Comparison of ENCODE assay signal across 8 cellular contexts in genomic region chr12:68610435-68611093, GRCh38. TPM values are rescaled to one million over a fixed set of nuclear protein-coding genes. Genes with fewer than 3 reads are reported as not detected.
A peak's percentile ranks its signal among the peaks of the same experiment; 100 is the strongest.
DNase-seq lines count a peak whose midpoint lies in the region; ATAC-seq and TF ChIP-seq lines count a peak whose summit lies in the region.

TSS of gene RAP1B (plus strand) at chr12:68610899. CDS start at chr12:68648725, 37,826 bp downstream.

- peak within 1 kb of the TSS; percentile 86 for H2AFZ ChIP-seq in SU-DHL-6 (ENCODE audit: low read depth, low read length, severe bottlenecking)

- peak within 1 kb of the TSS; percentile 95 for H3K4me2 ChIP-seq in SU-DHL-6 (ENCODE audit: low read depth, low read length, poor library complexity, severe bottlenecking)

- peaks cover 14% of the 10 kb centered on the region; the same call in 1 of the 2 replicates for H3F3A ChIP-seq in SU-DHL-6 (ENCODE audit: insufficient read depth)

- H3K9me3 Mint-ChIP-seq in activated naive CD8-positive, alpha-beta T cell treated with anti-CD3 and anti-CD28 coated beads, Interleukin-2, amount 10 ng/mL, durations not matched to agents 7 days and 5 days: no peaks in the 10 kb centered on the region

- TF ChIP-seq POLR2A in ovary (IDR thresholded peaks at IDR 0.05): peak; percentile 96

- H3K9me3 ChIP-seq in SU-DHL-6 (ENCODE audit: insufficient read depth, low read length) (no peaks in the 10 kb centered on the region), ovary (no peaks in the 10 kb centered on the region), thymus (ENCODE audit: control insufficient read depth) (no peaks in the 10 kb centered on the region)

- WGBS in ovary, 3 donors: 0 to 1% (median 0%) methylated on average over 27 to 83 of the region's 83 CpGs
- WGBS in thymus: under 1% methylated on average over 83 of the region's 83 CpGs

- peak within 1 kb of the TSS; percentile 94 for H3K27ac Mint-ChIP-seq in activated naive CD8-positive, alpha-beta T cell treated with anti-CD3 and anti-CD28 coated beads, Interleukin-2, amount 10 ng/mL, durations not matched to agents 7 days and 5 days

- H3K9ac ChIP-seq in SU-DHL-6 (ENCODE audit: low read length): peak within 1 kb of the TSS; percentile 91

- peaks cover 26% of the 10 kb centered on the region for H3K36me3 Mint-ChIP-seq in activated naive CD8-positive, alpha-beta T cell treated with anti-CD3 and anti-CD28 coated beads, Interleukin-2, amount 10 ng/mL, durations not matched to agents 7 days and 5 days

- TF ChIP-seq EP300 in ovary (IDR thresholded peaks at IDR 0.05): peak; percentile 30

- H3K27ac ChIP-seq in SU-DHL-6 (ENCODE audit: low read depth, low read length) (peak within 1 kb of the TSS; percentile 87), ovary (peak within 1 kb of the TSS; percentile 86 to 89), thymus (ENCODE audit: low read depth) (peak within 1 kb of the TSS; percentile 99)

- H3K4me3 ChIP-seq in GM12864 (ENCODE audit: low read depth, low read length) (peak within 1 kb of the TSS; percentile 85), SU-DHL-6 (ENCODE audit: insufficient read depth, low read length, poor library complexity, severe bottlenecking) (peak within 1 kb of the TSS; percentile 99), ovary (peak within 1 kb of the TSS; percentile 90), thymus (ENCODE audit: low read length) (peak within 1 kb of the TSS; percentile 95)

- peaks cover 44% of the 10 kb centered on the region for H3K79me2 ChIP-seq in SU-DHL-6 (ENCODE audit: insufficient read depth, low read length)

- peaks cover 7% of the 10 kb centered on the region for H3K4me1 ChIP-seq in ovary (ENCODE audit: insufficient read depth)
- peaks cover 7% of the 10 kb centered on the region for H3K4me1 ChIP-seq in thymus (ENCODE audit: control insufficient read depth, insufficient read depth, low read length)

- H4K20me1 ChIP-seq in SU-DHL-6 (ENCODE audit: low read depth, low read length): peaks cover 24% of the 10 kb centered on the region; the same call in 1 of the 2 replicates

- peak within 1 kb of the TSS; percentile 97 for H3K4me3 Mint-ChIP-seq in activated naive CD8-positive, alpha-beta T cell treated with anti-CD3 and anti-CD28 coated beads, Interleukin-2, amount 10 ng/mL, durations not matched to agents 7 days and 5 days

- H3K27me3 ChIP-seq in SU-DHL-6 (ENCODE audit: low read length) (no peaks in the 10 kb centered on the region), ovary (no peaks in the 10 kb centered on the region), thymus (ENCODE audit: control insufficient read depth, insufficient read depth) (no peaks in the 10 kb centered on the region)

- POLR2A ChIA-PET in activated naive CD8-positive, alpha-beta T cell treated with anti-CD3 and anti-CD28 coated beads, Interleukin-2, amount 10 ng/mL, durations not matched to agents 7 days and 5 days (lab: Charles Lee): interaction anchor here (0.6 to 4.0 kb wide), 24 partner anchors 8 to 279 kb away, joined by 3 to 25 read pairs (median 5); partner anchors contain the start of genes MDM1, MDM2 and NUP107

- H3K4me1 Mint-ChIP-seq in activated naive CD8-positive, alpha-beta T cell treated with anti-CD3 and anti-CD28 coated beads, Interleukin-2, amount 10 ng/mL, durations not matched to agents 7 days and 5 days: peaks cover 41% of the 10 kb centered on the region

- H3K36me3 ChIP-seq in SU-DHL-6 (ENCODE audit: low read length) (no peaks in the 10 kb centered on the region), ovary (no peaks in the 10 kb centered on the region), thymus (ENCODE audit: control insufficient read depth, insufficient read depth) (no peaks in the 10 kb centered on the region)

- no peak for TF ChIP-seq CTCF in GM12864 (IDR thresholded peaks at IDR 0.05; ENCODE audit: low read depth, low read length, missing control alignments)
- no peak for TF ChIP-seq CTCF in SU-DHL-6 (IDR thresholded peaks at IDR 0.05; ENCODE audit: insufficient read depth, low read length, poor library complexity, severe bottlenecking)
- TF ChIP-seq CTCF in ovary (IDR thresholded peaks at IDR 0.05): no peak

- intact Hi-C loops in Right ventricle myocardium inferior (cut with DNase I): loop anchor here (2.0 kb wide), 3 partner anchors 76 to 252 kb away; partner anchors contain the start of gene NUP107
- intact Hi-C loops in ovary (cut with DNase I): loop anchor here in 1 of 4 donors (10.0 kb wide), 2 partner anchors 74 to 246 kb away; partner anchors contain the start of gene NUP107

- peak; percentile 79 for ATAC-seq in HG02623 (IDR thresholded peaks at IDR 0.05; ENCODE audit: unreplicated experiment)
- peak; percentile 84 for ATAC-seq in activated naive CD8-positive, alpha-beta T cell treated with anti-CD3 and anti-CD28 coated beads, Interleukin-2, amount 10 ng/mL, durations not matched to agents 7 days and 5 days (ENCODE audit: low read depth)
- peak; percentile 97 for ATAC-seq in Right ventricle myocardium inferior

- H3K9me2 ChIP-seq in SU-DHL-6 (replicated peaks; ENCODE audit: insufficient read depth, low read length): no peaks in the 10 kb centered on the region

- DNase-seq in GM12864 (ENCODE audit: low read depth) (peak; percentile 74), NCI-H1092 treated with DMSO at 0.1 percent for 48 hours (lab: John Stamatoyannopoulos, UW) (peak; percentile 65), Right ventricle myocardium inferior (ENCODE audit: missing footprints) (peak; percentile 95), ovary (peak; percentile 89 to 92 (median 91))
- DNase-seq in activated naive CD8-positive, alpha-beta T cell treated with anti-CD3 and anti-CD28 coated beads, Interleukin-2, amount 10 ng/mL, durations not matched to agents 7 days and 5 days: peak; percentile 92

- H3K27me3 Mint-ChIP-seq in activated naive CD8-positive, alpha-beta T cell treated with anti-CD3 and anti-CD28 coated beads, Interleukin-2, amount 10 ng/mL, durations not matched to agents 7 days and 5 days: no peaks in the 10 kb centered on the region

RNA-seq across cellular contexts. Expression of gene RAP1B, which starts in this region (rescaled TPM):
- 100 to 1,000 TPM; 233 to 257 TPM for total RNA-seq in activated naive CD8-positive, alpha-beta T cell treated with anti-CD3 and anti-CD28 coated beads, Interleukin-2, amount 10 ng/mL, durations not matched to agents 7 days and 5 days
- total RNA-seq in Right ventricle myocardium inferior (51.8 TPM), ovary (100 to 1,000 TPM in 4 of 7 donors, 10 to 100 TPM in 3; 81.9 to 146 (median 107) TPM)
- polyA plus RNA-seq in ovary (100 to 1,000 TPM in 1 of 2 donors, 10 to 100 TPM in 1; 81.8 to 195 TPM), thymus (230 TPM)

Comparison
In these comparisons a context has a peak if more than half of its experiments do, and no peak if none do; other contexts are left out.
1. Peak in every context shown above with its lines: DNase-seq, ATAC-seq, H3K4me3 ChIP-seq and H3K27ac ChIP-seq.